Comparison of ENCODE assay signal across 27 cellular contexts in the genomic region with DNA sequence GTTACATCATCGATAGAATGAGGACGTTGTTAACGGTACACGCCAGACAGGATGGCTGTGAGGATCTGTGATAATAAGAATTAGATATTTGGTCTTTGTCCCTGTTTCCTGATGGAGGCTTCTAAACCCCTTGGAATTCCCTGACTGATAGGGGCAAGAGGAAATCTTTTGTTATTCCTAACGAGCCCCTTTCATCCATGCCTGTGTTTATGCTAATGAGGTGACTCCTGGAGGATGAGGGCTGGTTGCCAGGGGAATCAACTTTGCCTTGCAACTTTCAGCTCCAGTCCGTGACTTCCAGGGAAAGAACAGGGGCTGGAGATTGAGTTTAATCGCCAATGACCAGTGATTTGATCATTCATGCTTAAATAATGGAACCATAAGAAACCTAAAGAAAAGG. TPM values are rescaled to one million over a fixed set of nuclear protein-coding genes. Genes with fewer than 3 reads are reported as not detected.
A peak's percentile ranks its signal among the peaks of the same experiment; 100 is the strongest.
DNase-seq lines count a peak whose midpoint lies in the region; ATAC-seq lines count a peak whose summit lies in the region.
"Had no signal": no experiment of that assay in that cellular context is flagged by ENCODE, and none has a peak within 500 bp of the region (broad histone marks: within the 10 kb centered on the region; RNA-seq: fewer than 3 reads in every experiment).

No MANE protein-coding gene starts in this region.

- H3K27ac Mint-ChIP-seq in T-cell: no peak overlapping the region
- H3K27ac Mint-ChIP-seq: activated naive CD4-positive, alpha-beta T cell treated with anti-CD3 and anti-CD28 coated beads, Interleukin-2, amount 50 U/mL, for 72 hours; activated T-helper 17 cell treated with anti-CD3 and anti-CD28 coated beads, Interleukin-2, amount 50 U/mL, for 72 hours had no signal

- H3K27ac ChIP-seq in HUES64 (ENCODE audit: low read depth, low read length) (peak overlapping the region; percentile 86), iPS-20b (ENCODE audit: low read length) (peak overlapping the region; percentile 77)
- H3K27ac ChIP-seq: dorsolateral prefrontal cortex, heart left ventricle, RWPE1, stomach, tibial artery had no signal

- H3K9me3 Mint-ChIP-seq in T-cell: no peaks in the 10 kb centered on the region
- H3K9me3 Mint-ChIP-seq: activated naive CD4-positive, alpha-beta T cell treated with anti-CD3 and anti-CD28 coated beads, Interleukin-2, amount 50 U/mL, for 72 hours; activated T-helper 17 cell treated with anti-CD3 and anti-CD28 coated beads, Interleukin-2, amount 50 U/mL, for 72 hours had no signal

- ATAC-seq in GM21390 (IDR thresholded peaks at IDR 0.05; ENCODE audit: unreplicated experiment) (no peak), T-cell (replicated peaks in 1 of 4) (no peak), HG03097 (IDR thresholded peaks at IDR 0.05; ENCODE audit: low FRiP score, unreplicated experiment) (no peak)
- ATAC-seq: activated naive CD4-positive, alpha-beta T cell treated with anti-CD3 and anti-CD28 coated beads, Interleukin-2, amount 50 U/mL, for 72 hours; activated T-helper 17 cell treated with anti-CD3 and anti-CD28 coated beads, Interleukin-2, amount 50 U/mL, for 72 hours; heart left ventricle had no signal

- H3K36me3 Mint-ChIP-seq in T-cell: no peaks in the 10 kb centered on the region
- H3K36me3 Mint-ChIP-seq: activated naive CD4-positive, alpha-beta T cell treated with anti-CD3 and anti-CD28 coated beads, Interleukin-2, amount 50 U/mL, for 72 hours; CD4-positive, CD25-positive, alpha-beta regulatory T cell had no signal

- H3K4me3 ChIP-seq in HUES64 (ENCODE audit: low read length) (peak overlapping the region; percentile 52), iPS-20b (ENCODE audit: low read length) (peak overlapping the region; percentile 72)
- H3K4me3 ChIP-seq: dorsolateral prefrontal cortex, heart left ventricle, lung, stomach, tibial artery had no signal

- CTCF ChIA-PET in T-cell (lab: Charles Lee): interaction anchor here in 1 of 2 donors (0.6 kb wide), 1 partner anchor 140 kb away, joined by 3 read pairs; no protein-coding TSS in a partner anchor

- POLR2A ChIA-PET in T-cell (lab: Charles Lee): no interaction called here

- H3K4me1 Mint-ChIP-seq in T-cell: peaks cover 0 to 6% (median 6%) of the 10 kb centered on the region in 3 donors

- H3K9ac ChIP-seq in HUES64 (ENCODE audit: low read depth, low read length): peak overlapping the region; percentile 71
- peak overlapping the region; percentile 93 for H3K9ac ChIP-seq in iPS-20b (ENCODE audit: low read depth, low read length)

- H3K36me3 ChIP-seq in HUES64 (ENCODE audit: insufficient read depth, low read length) (peaks cover 3% of the 10 kb centered on the region; the same call in 1 of the 2 replicates), iPS-20b (ENCODE audit: insufficient read depth, low read depth, low read length) (no peaks in the 10 kb centered on the region)
- H3K36me3 ChIP-seq: heart left ventricle, stomach, tibial artery had no signal

- 4% methylated on average over 7 of the region's 7 CpGs for WGBS in HUES64

- H3K9me3 ChIP-seq in HUES64 (ENCODE audit: insufficient read depth, low read depth, low read length) (peaks cover 10% of the 10 kb centered on the region), iPS-20b (ENCODE audit: insufficient read depth, low read depth, low read length) (peaks cover 5% of the 10 kb centered on the region; the same call in 1 of the 2 replicates)
- H3K9me3 ChIP-seq: tibial artery had no signal

- H3K27me3 ChIP-seq in HUES64 (ENCODE audit: insufficient read depth, low read length) (no peaks in the 10 kb centered on the region), iPS-20b (ENCODE audit: insufficient read depth, low read length) (no peaks in the 10 kb centered on the region)
- H3K27me3 ChIP-seq: dorsolateral prefrontal cortex, tibial artery had no signal

- H3K4me3 Mint-ChIP-seq in T-cell: no peak overlapping the region
- H3K4me3 Mint-ChIP-seq: activated T-helper 17 cell treated with anti-CD3 and anti-CD28 coated beads, Interleukin-2, amount 50 U/mL, for 72 hours; CD4-positive, CD25-positive, alpha-beta regulatory T cell had no signal

- H3K27me3 Mint-ChIP-seq in T-cell: peaks cover 3 to 10% of the 10 kb centered on the region in 2 donors

- peak; percentile 60 for DNase-seq in ecto neural progenitor cell (ENCODE audit: low spot score)
- peak; percentile 18 for DNase-seq in renal cortical epithelial cell (ENCODE audit: low read depth)
- DNase-seq in T-cell: no peak
- DNase-seq: activated CD4-positive, alpha-beta T cell treated with anti-CD3 and anti-CD28 coated beads, Interleukin-2, amount 50 U/mL, for 48 hours; activated CD4-positive, CD25-positive, alpha-beta regulatory T cell; activated CD8-positive, alpha-beta memory T cell treated with anti-CD3 and anti-CD28 coated beads, Interleukin-2, amount 50 U/mL, for 4 hours; aorta; CD4-positive, CD25-positive, alpha-beta regulatory T cell; dorsolateral prefrontal cortex; GDM1; heart left ventricle; kidney; MV-4-11; NCI-H1694; nucleus accumbens; stomach; T-helper 9 cell; tibial artery had no signal

- H3K4me1 ChIP-seq in HUES64 (ENCODE audit: insufficient read depth, low read length) (peaks cover 47% of the 10 kb centered on the region), iPS-20b (ENCODE audit: insufficient read depth, low read length) (peaks cover 30% of the 10 kb centered on the region)

RNA-seq across cellular contexts. Expression of a gene that starts 39.3 kb away (rescaled TPM):
- not detected for polyA plus RNA-seq in HUES64 (2013, experiment 1 of 2)
- not detected for polyA plus RNA-seq in HUES64 (2013, experiment 2 of 2)
- total RNA-seq in renal cortical epithelial cell: 0.70 and 9.9 TPM in 2 replicates
- 1 to 10 TPM; 2.9 to 8.5 (median 5.1) TPM for total RNA-seq in T-cell
- total RNA-seq: pulmonary artery endothelial cell had no signal

RNA-seq across cellular contexts. Expression of a gene that starts 45.0 kb away (rescaled TPM):
- polyA plus RNA-seq in HUES64 (2013, experiment 1 of 2): 28.7 TPM
- polyA plus RNA-seq in HUES64 (2013, experiment 2 of 2): 32.9 TPM
- total RNA-seq in renal cortical epithelial cell: 15.3 and 23.1 TPM in 2 replicates
- 10 to 100 TPM; 12.2 to 29.3 (median 23.6) TPM for total RNA-seq in T-cell

Comparison
In these comparisons a context has a peak if more than half of its experiments do, and no peak if none do; other contexts are left out.
1. DNase-seq: peak in ecto neural progenitor cell (single experiment) and renal cortical epithelial cell (single experiment); none in T-cell (0 of 34).